In the genomic region with DNA sequence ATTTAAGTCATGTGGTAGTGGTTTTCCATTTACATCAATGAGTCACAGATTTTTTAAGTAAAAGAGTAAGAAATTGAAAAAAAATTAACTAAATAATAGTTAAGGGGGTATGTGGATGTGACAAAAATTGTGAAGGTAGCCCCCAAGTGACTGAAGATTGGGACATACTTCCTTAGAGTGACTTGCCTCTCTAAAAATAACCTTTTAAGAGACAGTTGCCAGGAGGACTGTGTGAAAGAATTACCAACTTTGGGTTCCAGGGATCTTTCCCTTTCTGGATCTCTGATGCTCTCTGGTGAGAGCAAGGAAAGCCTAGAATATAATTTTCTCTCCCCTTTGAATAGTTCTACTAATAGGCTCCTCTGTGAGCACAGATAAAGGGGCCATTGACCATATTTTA, we compare ENCODE assay signal across 19 cellular contexts. TPM values are rescaled to one million over a fixed set of nuclear protein-coding genes. Genes with fewer than 3 reads are reported as not detected.
DNase-seq lines count a peak whose midpoint lies in the region; ATAC-seq, FAIRE-seq and TF ChIP-seq lines count a peak whose summit lies in the region.
"Had no signal": no experiment of that assay in that cellular context is flagged by ENCODE, and none has a peak within 500 bp of the region (broad histone marks: within the 10 kb centered on the region; RNA-seq: fewer than 3 reads in every experiment).

No MANE protein-coding gene starts in this region.

- H2AFZ ChIP-seq in mesenchymal stem cell (ENCODE audit: low read depth, low read length), result no peak overlapping the region

- intact Hi-C loops in pancreas (cut with DNase I), result no loop called here

- H3K27ac ChIP-seq in mesenchymal stem cell (ENCODE audit: low read length, poor library complexity, severe bottlenecking) (no peak overlapping the region), pancreas (no peak overlapping the region)
- H3K27ac ChIP-seq: BLaER1 treated with 17β-estradiol and CSF1 and Interleukin-3, amounts not matched to agents 10 nM and 100 nM; RWPE1; SK-N-MC had no signal

- H3K4me2 ChIP-seq in mesenchymal stem cell (ENCODE audit: low read length, poor library complexity, severe bottlenecking), result no peak overlapping the region

- peaks cover 30% of the 10 kb centered on the region for H3K27me3 ChIP-seq in adipocyte (replicated peaks; ENCODE audit: control insufficient read depth, insufficient read depth, low read length)
- H3K27me3 ChIP-seq in mesenchymal stem cell (ENCODE audit: control insufficient read depth in 1 of 2, insufficient read depth in 1 of 2, low read length in 2 of 2), result peaks cover 0 to 62% of the 10 kb centered on the region in 2 experiments
- peaks cover 0 to 5% (median 2%) of the 10 kb centered on the region in 4 donors for H3K27me3 ChIP-seq in pancreas

- H3K18ac ChIP-seq in mesenchymal stem cell (ENCODE audit: low read depth in 1 of 2, low read length in 2 of 2), result no peak overlapping the region

- H3K4me3 ChIP-seq in adipocyte (ENCODE audit: low read length) (no peak overlapping the region), mesenchymal stem cell (ENCODE audit: insufficient read depth in 1 of 2, low read depth in 1 of 2, low read length in 2 of 2) (no peak overlapping the region), pancreas (no peak overlapping the region)
- H3K4me3 ChIP-seq: BLaER1 treated with 17β-estradiol and CSF1 and Interleukin-3, amounts not matched to agents 10 nM and 100 nM; SK-N-MC had no signal

- peak; percentile 76 for FAIRE-seq in pancreas (lab: Jason Lieb, UNC)
- FAIRE-seq: GM18507 had no signal

- no peak overlapping the region for H3K4me3 Mint-ChIP-seq in activated CD4-positive, alpha-beta T cell treated with anti-CD3 and anti-CD28 coated beads, Interleukin-2, amount 10 ng/mL, durations not matched to agents 7 days and 5 days
- H3K4me3 Mint-ChIP-seq: CD8-positive, alpha-beta T cell had no signal

- H3K27ac Mint-ChIP-seq in activated CD4-positive, alpha-beta T cell treated with anti-CD3 and anti-CD28 coated beads, Interleukin-2, amount 10 ng/mL, durations not matched to agents 7 days and 5 days, result no peak overlapping the region
- H3K27ac Mint-ChIP-seq: CD8-positive, alpha-beta T cell had no signal

- H3K4me1 ChIP-seq in adipocyte (ENCODE audit: control insufficient read depth, insufficient read depth, low read length) (peaks cover 29% of the 10 kb centered on the region), mesenchymal stem cell (ENCODE audit: control insufficient read depth, insufficient read depth, low read depth, low read length) (peaks cover 31% of the 10 kb centered on the region), pancreas (no peaks in the 10 kb centered on the region)

- no peak overlapping the region for H2BK12ac ChIP-seq in mesenchymal stem cell (ENCODE audit: low read length in 2 of 2)

- H3K9ac ChIP-seq in adipocyte (ENCODE audit: low read length) (peak overlapping the region; percentile 52), mesenchymal stem cell (ENCODE audit: low read length) (peak overlapping the region; percentile 44)
- H3K9ac ChIP-seq: BLaER1 treated with 17β-estradiol and CSF1 and Interleukin-3, amounts not matched to agents 10 nM and 100 nM had no signal

- H2BK15ac ChIP-seq in mesenchymal stem cell (ENCODE audit: low read depth, poor library complexity, severe bottlenecking), result no peak overlapping the region

- H4K8ac ChIP-seq in mesenchymal stem cell (ENCODE audit: low read length), result no peak overlapping the region

- no peaks in the 10 kb centered on the region for H3K79me1 ChIP-seq in mesenchymal stem cell (replicated peaks; ENCODE audit: low read length, poor library complexity, severe bottlenecking)

- no peak overlapping the region for H2BK120ac ChIP-seq in mesenchymal stem cell (ENCODE audit: low read depth, low read length)

- H3K27me3 Mint-ChIP-seq in activated CD4-positive, alpha-beta T cell treated with anti-CD3 and anti-CD28 coated beads, Interleukin-2, amount 10 ng/mL, durations not matched to agents 7 days and 5 days, result no peaks in the 10 kb centered on the region

- no peak overlapping the region for H2AK5ac ChIP-seq in mesenchymal stem cell (ENCODE audit: low read length, severe bottlenecking)

- H3K4ac ChIP-seq in mesenchymal stem cell (ENCODE audit: low read depth in 1 of 2, low read length in 2 of 2), result no peak overlapping the region

- H3K36me3 Mint-ChIP-seq in activated CD4-positive, alpha-beta T cell treated with anti-CD3 and anti-CD28 coated beads, Interleukin-2, amount 10 ng/mL, durations not matched to agents 7 days and 5 days (ENCODE audit: low read depth), result no peaks in the 10 kb centered on the region
- H3K36me3 Mint-ChIP-seq: CD8-positive, alpha-beta T cell had no signal

- no peaks in the 10 kb centered on the region for H3K36me3 ChIP-seq in adipocyte (ENCODE audit: control insufficient read depth, insufficient read depth, low read length, severe bottlenecking)
- H3K36me3 ChIP-seq in mesenchymal stem cell (ENCODE audit: control insufficient read depth in 1 of 2, insufficient read depth in 2 of 2, low read depth in 1 of 2, low read length in 2 of 2), result no peaks in the 10 kb centered on the region
- H3K36me3 ChIP-seq in pancreas, result no peaks in the 10 kb centered on the region
- H3K36me3 ChIP-seq: BLaER1 treated with 17β-estradiol and CSF1 and Interleukin-3, amounts not matched to agents 10 nM and 100 nM had no signal

- no peak overlapping the region for H4K91ac ChIP-seq in mesenchymal stem cell (ENCODE audit: low read length)

- H3K9me3 Mint-ChIP-seq in activated CD4-positive, alpha-beta T cell treated with anti-CD3 and anti-CD28 coated beads, Interleukin-2, amount 10 ng/mL, durations not matched to agents 7 days and 5 days, result no peaks in the 10 kb centered on the region
- H3K9me3 Mint-ChIP-seq: CD8-positive, alpha-beta T cell had no signal

- H2BK5ac ChIP-seq in mesenchymal stem cell (ENCODE audit: low read depth, low read length, poor library complexity, severe bottlenecking), result no peak overlapping the region

- no peaks in the 10 kb centered on the region for H3K9me3 ChIP-seq in adipocyte (ENCODE audit: control insufficient read depth, low read length)
- H3K9me3 ChIP-seq in mesenchymal stem cell (ENCODE audit: control insufficient read depth, low read length), result no peaks in the 10 kb centered on the region
- no peaks in the 10 kb centered on the region for H3K9me3 ChIP-seq in pancreas
- H3K9me3 ChIP-seq: BLaER1 treated with 17β-estradiol and CSF1 and Interleukin-3, amounts not matched to agents 10 nM and 100 nM had no signal

- TF ChIP-seq CTCF in pancreas (IDR thresholded peaks at IDR 0.05), result no peak

- CTCF ChIA-PET in activated CD4-positive, alpha-beta T cell treated with anti-CD3 and anti-CD28 coated beads, Interleukin-2, amount 10 ng/mL, durations not matched to agents 7 days and 5 days (lab: Charles Lee), result interaction anchor here (0.9 kb wide), 1 partner anchor 29 kb away, joined by 3 read pairs; no protein-coding TSS in a partner anchor

- POLR2A ChIA-PET in activated CD4-positive, alpha-beta T cell treated with anti-CD3 and anti-CD28 coated beads, Interleukin-2, amount 10 ng/mL, durations not matched to agents 7 days and 5 days (lab: Charles Lee), result no interaction called here

- H3K23ac ChIP-seq in mesenchymal stem cell (ENCODE audit: low read length in 2 of 2), result no peak overlapping the region

- H3K4me1 Mint-ChIP-seq in activated CD4-positive, alpha-beta T cell treated with anti-CD3 and anti-CD28 coated beads, Interleukin-2, amount 10 ng/mL, durations not matched to agents 7 days and 5 days, result no peaks in the 10 kb centered on the region

- DNase-seq in adipocyte (ENCODE audit: low read depth) (no peak), mesenchymal stem cell (no peak), pancreas (no peak), iPS-NIHi7 (ENCODE audit: extremely low spot score) (no peak), NCI-H82 (lab: John Stamatoyannopoulos, UW) (no peak)
- no peak for DNase-seq in activated CD4-positive, alpha-beta T cell treated with anti-CD3 and anti-CD28 coated beads, Interleukin-2, amount 10 ng/mL, durations not matched to agents 7 days and 5 days
- DNase-seq: CD8-positive, alpha-beta T cell; DND-41; Kasumi-1; NCI-H1048; NCI-H1436 treated with DMSO at 0.1 percent for 48 hours; NCI-H1930; SHP77 treated with DMSO at 0.1 percent for 48 hours had no signal

- no peak for ATAC-seq in pancreas
- ATAC-seq in HG02885 (IDR thresholded peaks at IDR 0.05; ENCODE audit: poor library complexity, unreplicated experiment), result no peak
- ATAC-seq: CD8-positive, alpha-beta T cell had no signal

- no peak overlapping the region for H3K14ac ChIP-seq in mesenchymal stem cell (ENCODE audit: low read length in 2 of 2)

RNA-seq across cellular contexts. Expression of a gene that starts 42.7 kb away (rescaled TPM):
- 1.1 TPM for polyA plus RNA-seq in mesenchymal stem cell (2013, experiment 1 of 2)
- 1.1 TPM for polyA plus RNA-seq in mesenchymal stem cell (2013, experiment 2 of 2)
- 1 to 10 TPM in 3 of 6 donors, under 1 TPM in 3; 0.91 to 3.9 (median 1.0) TPM for total RNA-seq in pancreas
- polyA plus RNA-seq in pancreas, result under 1 TPM; 0.59 to 0.68 TPM
- total RNA-seq in activated CD4-positive, alpha-beta T cell treated with anti-CD3 and anti-CD28 coated beads, Interleukin-2, amount 10 ng/mL, durations not matched to agents 7 days and 5 days, result 1 to 10 TPM in 1 of 2 experiments, under 1 TPM in 1; 1.00 to 1.1 TPM
- total RNA-seq: MCF 10A had no signal
